In the genomic region with DNA sequence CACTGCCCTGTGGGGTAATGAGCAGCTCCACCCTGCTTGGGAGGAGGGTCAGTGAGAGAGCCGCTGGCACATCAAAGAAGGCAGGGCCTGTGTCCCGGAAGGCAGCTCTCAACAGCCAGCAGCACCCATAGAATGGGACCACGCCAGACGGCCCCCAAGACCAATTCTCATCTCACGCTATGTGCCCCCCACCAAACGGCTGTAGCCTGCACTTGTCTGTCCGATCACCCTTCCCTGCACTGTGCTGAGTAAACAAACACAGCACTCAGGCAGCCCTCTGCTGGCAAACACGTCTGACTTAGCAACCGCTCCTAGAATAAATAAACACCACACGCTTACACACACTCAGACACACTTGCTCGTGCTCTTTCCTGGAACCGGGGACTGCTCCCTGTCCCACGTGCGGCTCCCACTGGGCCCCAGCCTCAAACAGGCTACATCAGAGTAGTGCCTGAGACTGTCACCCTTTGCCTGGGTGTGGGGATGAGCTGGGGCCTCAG, we compare ENCODE assay signal across 1 cellular context.
TF ChIP-seq lines count a peak whose summit lies in the region.

No MANE protein-coding gene starts in this region.

TF ChIP-seq in IMR-90, 13 proteins besides CTCF, POLR2A, EP300 and RAD21 (continued from another document):
- TF ChIP-seq USF2 (IDR thresholded peaks at IDR 0.05; ENCODE audit: low read depth, low read length) (peak; percentile 84), CEBPB (IDR thresholded peaks at IDR 0.05; ENCODE audit: low read depth, low read length) (peak; percentile 10; the same call in 1 of the 2 replicates), MXI1 (IDR thresholded peaks at IDR 0.05; ENCODE audit: borderline replicate concordance, low read depth, low read length) (peak; percentile 89), MAZ (IDR thresholded peaks at IDR 0.05; ENCODE audit: borderline replicate concordance, low read depth, low read length) (peak; percentile 56; the same call in 1 of the 2 replicates), CHD1 (IDR thresholded peaks at IDR 0.05; ENCODE audit: low read depth, low read length) (no peak), NFE2L2 (IDR thresholded peaks at IDR 0.05; ENCODE audit: low read depth, low read length) (peak; percentile 23; the same call in 1 of the 2 replicates), FOS (IDR thresholded peaks at IDR 0.05; ENCODE audit: low read depth, low read length) (peak; percentile 60), SMC3 (IDR thresholded peaks at IDR 0.05; ENCODE audit: low read depth, low read length) (peak; percentile 31; the same call in 1 of the 2 replicates), BHLHE40 (IDR thresholded peaks at IDR 0.05; ENCODE audit: low read depth, low read length) (peak; percentile 98), RCOR1 (IDR thresholded peaks at IDR 0.05; ENCODE audit: insufficient replicate concordance, low read length) (peak; percentile 81), MAFK (IDR thresholded peaks at IDR 0.05; ENCODE audit: low read depth, low read length) (peak; percentile 31; the same call in 1 of the 2 replicates)
